In genomic region chr13:75217949-75218348, GRCh38 we compare ENCODE assay signal across 15 cellular contexts.
DNase-seq lines count a peak whose midpoint lies in the region; ATAC-seq and TF ChIP-seq lines count a peak whose summit lies in the region.
"Had no signal": no experiment of that assay in that cellular context is flagged by ENCODE, and none has a peak within 500 bp of the region (broad histone marks: within the 10 kb centered on the region; RNA-seq: fewer than 3 reads in every experiment).

No MANE protein-coding gene starts in this region.

- no peaks in the 10 kb centered on the region for H3K36me3 Mint-ChIP-seq in activated naive CD4-positive, alpha-beta T cell treated with anti-CD3 and anti-CD28 coated beads for 36 hours (ENCODE audit: low read depth)
- H3K36me3 Mint-ChIP-seq: activated CD4-positive, alpha-beta memory T cell treated with anti-CD3 and anti-CD28 coated beads for 36 hours; activated naive CD4-positive, alpha-beta T cell treated with anti-CD3 and anti-CD28 coated beads, Interleukin-2, amount 50 U/mL, for 24 hours; naive thymus-derived CD8-positive, alpha-beta T cell; stimulated activated memory B cell treated with anti-CD40 and anti-IgM and Interleukin-4, amounts not matched to agents 10 μg/mL and 1 μg/mL and 100 μg/mL, for 72 hours had no signal

- no TSS peak for BruUV-seq in Panc1 (replicated peaks; lab: Mats Ljungman, UMichigan)

- H3K27ac ChIP-seq in Panc1 (ENCODE audit: low read length) (no peak overlapping the region), psoas muscle (no peak overlapping the region)

- in situ Hi-C loops in Panc1 (cut with HindIII; ENCODE audit: low pct_unique_long_range_greater_than_20kb, low sequenced_read_pairs), result no loop called here

- DNase-seq in activated naive CD4-positive, alpha-beta T cell treated with anti-CD3 and anti-CD28 coated beads for 36 hours, result peak; percentile 12
- DNase-seq in activated naive CD4-positive, alpha-beta T cell treated with Interleukin-2 at 50 U/mL for 16 hours, result no peak
- DNase-seq in Panc1 (ENCODE audit: low read depth, low spot score) (no peak), fibroblast of villous mesenchyme (ENCODE audit: low read depth) (peak; percentile 26), superior temporal gyrus (ENCODE audit: extremely low spot score) (peak; percentile 37), psoas muscle (no peak)
- no peak for DNase-seq in activated T-cell treated with anti-CD3 and anti-CD28 coated beads, Interleukin-2, amount 50 U/mL, for 48 hours
- DNase-seq: activated CD4-positive, alpha-beta memory T cell treated with anti-CD3 and anti-CD28 coated beads for 36 hours; effector memory CD4-positive, alpha-beta T cell; naive thymus-derived CD8-positive, alpha-beta T cell; NCI-H1092; T-helper 17 cell had no signal

- WGBS in psoas muscle, 3 donors, result 26 to 49% (median 29%) methylated on average over 1 of the region's 1 CpG

- intact Hi-C loops in activated naive CD4-positive, alpha-beta T cell treated with anti-CD3 and anti-CD28 coated beads for 36 hours (cut with micrococcal nuclease), result loop anchor here (2.0 to 10.0 kb wide), 7 partner anchors 139 to 1495 kb away; partner anchors contain the start of genes KLF12 and TBC1D4
- intact Hi-C loops in Panc1 (cut with micrococcal nuclease; ENCODE audit: unreplicated experiment) (loop anchor here (5.0 kb wide), 1 partner anchor 1381 kb away; no protein-coding TSS in a partner anchor), psoas muscle (cut with DNase I) (loop anchor here (10.0 kb wide), 2 partner anchors 643 to 1383 kb away; no protein-coding TSS in a partner anchor)

- no peak overlapping the region for H3K4me3 ChIP-seq in Panc1 (ENCODE audit: low read depth in 2 of 2, low read length in 2 of 2)
- H3K4me3 ChIP-seq in fibroblast of villous mesenchyme (ENCODE audit: low read depth, low read length), result no peak overlapping the region
- no peak overlapping the region for H3K4me3 ChIP-seq in psoas muscle

- no peaks in the 10 kb centered on the region for H3K9me3 Mint-ChIP-seq in activated naive CD4-positive, alpha-beta T cell treated with anti-CD3 and anti-CD28 coated beads for 36 hours
- H3K9me3 Mint-ChIP-seq: activated CD4-positive, alpha-beta memory T cell treated with anti-CD3 and anti-CD28 coated beads for 36 hours; activated naive CD4-positive, alpha-beta T cell treated with anti-CD3 and anti-CD28 coated beads, Interleukin-2, amount 50 U/mL, for 24 hours; naive thymus-derived CD8-positive, alpha-beta T cell; stimulated activated memory B cell treated with anti-CD40 and anti-IgM and Interleukin-4, amounts not matched to agents 10 μg/mL and 1 μg/mL and 100 μg/mL, for 72 hours had no signal

- H3K4me1 ChIP-seq in Panc1 (ENCODE audit: control insufficient read depth, insufficient read depth, low read length) (no peaks in the 10 kb centered on the region), psoas muscle (peaks cover 4% of the 10 kb centered on the region)

- H3K36me3 ChIP-seq in Panc1 (ENCODE audit: control insufficient read depth, insufficient read depth, low read length) (no peaks in the 10 kb centered on the region), psoas muscle (ENCODE audit: insufficient read depth in 1 of 2, low read depth in 1 of 2) (no peaks in the 10 kb centered on the region)

- ATAC-seq in Panc1 (no peak), GM21447 (IDR thresholded peaks at IDR 0.05; ENCODE audit: unreplicated experiment) (no peak), psoas muscle (no peak)
- ATAC-seq: naive thymus-derived CD8-positive, alpha-beta T cell; stimulated activated memory B cell treated with anti-CD40 and anti-IgM and Interleukin-4, amounts not matched to agents 10 μg/mL and 1 μg/mL and 100 μg/mL, for 72 hours; T-helper 17 cell had no signal

- H3K27me3 ChIP-seq in Panc1 (ENCODE audit: control insufficient read depth, insufficient read depth, low read length) (no peaks in the 10 kb centered on the region), psoas muscle (ENCODE audit: insufficient read depth in 3 of 3, low read length in 2 of 3) (no peaks in the 10 kb centered on the region)

- TF ChIP-seq CTCF in Panc1 (IDR thresholded peaks at IDR 0.05) (0 out of 2 replicates have a peak, but pooled peaks have one; percentile 6), fibroblast of villous mesenchyme (IDR thresholded peaks at IDR 0.05; ENCODE audit: insufficient read depth, low read depth, low read length) (no peak), psoas muscle (IDR thresholded peaks at IDR 0.05) (no peak)

- peaks cover 31% of the 10 kb centered on the region for H3K27me3 Mint-ChIP-seq in activated naive CD4-positive, alpha-beta T cell treated with anti-CD3 and anti-CD28 coated beads for 36 hours (ENCODE audit: low read depth)

- peaks cover 3% of the 10 kb centered on the region for H3K4me1 Mint-ChIP-seq in activated naive CD4-positive, alpha-beta T cell treated with anti-CD3 and anti-CD28 coated beads for 36 hours (ENCODE audit: low read depth)

- H3K27ac Mint-ChIP-seq in activated naive CD4-positive, alpha-beta T cell treated with anti-CD3 and anti-CD28 coated beads for 36 hours, result no peak overlapping the region
- H3K27ac Mint-ChIP-seq: activated CD4-positive, alpha-beta memory T cell treated with anti-CD3 and anti-CD28 coated beads for 36 hours; activated naive CD4-positive, alpha-beta T cell treated with anti-CD3 and anti-CD28 coated beads, Interleukin-2, amount 50 U/mL, for 24 hours; naive thymus-derived CD8-positive, alpha-beta T cell; stimulated activated memory B cell treated with anti-CD40 and anti-IgM and Interleukin-4, amounts not matched to agents 10 μg/mL and 1 μg/mL and 100 μg/mL, for 72 hours; T-helper 17 cell had no signal

- POLR2A ChIA-PET in Panc1 (lab: Charles Lee), result no interaction called here

- H3K9me3 ChIP-seq in Panc1 (ENCODE audit: control insufficient read depth, insufficient read depth, low read depth, low read length), result no peaks in the 10 kb centered on the region
- no peaks in the 10 kb centered on the region for H3K9me3 ChIP-seq in psoas muscle

- no peak overlapping the region for H3K4me3 Mint-ChIP-seq in activated naive CD4-positive, alpha-beta T cell treated with anti-CD3 and anti-CD28 coated beads for 36 hours
- H3K4me3 Mint-ChIP-seq: activated CD4-positive, alpha-beta memory T cell treated with anti-CD3 and anti-CD28 coated beads for 36 hours; activated naive CD4-positive, alpha-beta T cell treated with anti-CD3 and anti-CD28 coated beads, Interleukin-2, amount 50 U/mL, for 24 hours; naive thymus-derived CD8-positive, alpha-beta T cell; stimulated activated memory B cell treated with anti-CD40 and anti-IgM and Interleukin-4, amounts not matched to agents 10 μg/mL and 1 μg/mL and 100 μg/mL, for 72 hours; T-helper 17 cell had no signal

- CTCF ChIA-PET in activated naive CD4-positive, alpha-beta T cell treated with anti-CD3 and anti-CD28 coated beads for 36 hours (lab: Charles Lee), result interaction anchor here (0.6 to 0.7 kb wide), 7 partner anchors 74 to 1883 kb away, joined by 3 to 5 read pairs (median 3); no protein-coding TSS in a partner anchor
- CTCF ChIA-PET in Panc1 (lab: Charles Lee), result no interaction called here

Comparison
In these comparisons a context has a peak if more than half of its experiments do, and no peak if none do; other contexts are left out.
1. DNase-seq: peak in activated naive CD4-positive, alpha-beta T cell treated with anti-CD3 and anti-CD28 coated beads for 36 hours (single experiment), fibroblast of villous mesenchyme (single experiment) and superior temporal gyrus (single experiment); none in activated naive CD4-positive, alpha-beta T cell treated with Interleukin-2 at 50 U/mL for 16 hours (single experiment), Panc1 (single experiment), activated T-cell treated with anti-CD3 and anti-CD28 coated beads, Interleukin-2, amount 50 U/mL, for 48 hours (0 of 2) and psoas muscle (0 of 2).